In genomic region chr14:60684203-60684602, GRCh38 we compare ENCODE assay signal across 18 cellular contexts. TPM values are rescaled to one million over a fixed set of nuclear protein-coding genes. Genes with fewer than 3 reads are reported as not detected.
DNase-seq lines count a peak whose midpoint lies in the region; ATAC-seq and TF ChIP-seq lines count a peak whose summit lies in the region.
"Had no signal": no experiment of that assay in that cellular context is flagged by ENCODE, and none has a peak within 500 bp of the region (broad histone marks: within the 10 kb centered on the region; RNA-seq: fewer than 3 reads in every experiment).

No MANE protein-coding gene starts in this region.

- no peak overlapping the region for H3K4ac ChIP-seq in mesenchymal stem cell (ENCODE audit: low read depth in 1 of 2, low read length in 2 of 2)

- no peaks in the 10 kb centered on the region for H3K9me3 Mint-ChIP-seq in activated CD4-positive, alpha-beta T cell treated with anti-CD3 and anti-CD28 coated beads, Interleukin-2, amount 10 ng/mL, durations not matched to agents 7 days and 5 days
- H3K9me3 Mint-ChIP-seq in WTC11, result peaks cover 7% of the 10 kb centered on the region

- no peaks in the 10 kb centered on the region for H3K4me1 ChIP-seq in mesenchymal stem cell (ENCODE audit: control insufficient read depth, insufficient read depth, low read depth, low read length)

- no peak overlapping the region for H2BK120ac ChIP-seq in mesenchymal stem cell (ENCODE audit: low read depth, low read length)

- H3K14ac ChIP-seq in mesenchymal stem cell (ENCODE audit: low read length in 2 of 2), result no peak overlapping the region

- H3K27ac ChIP-seq in mesenchymal stem cell (ENCODE audit: low read length, poor library complexity, severe bottlenecking), result no peak overlapping the region
- H3K27ac ChIP-seq: A549 had no signal

- H4K8ac ChIP-seq in mesenchymal stem cell (ENCODE audit: low read length), result no peak overlapping the region

- no peak overlapping the region for H2BK15ac ChIP-seq in mesenchymal stem cell (ENCODE audit: low read depth, poor library complexity, severe bottlenecking)

- no peak overlapping the region for H3K4me3 ChIP-seq in mesenchymal stem cell (ENCODE audit: insufficient read depth in 1 of 2, low read depth in 1 of 2, low read length in 2 of 2)
- H3K4me3 ChIP-seq: A549, K562 had no signal

- H3K23ac ChIP-seq in mesenchymal stem cell (ENCODE audit: low read length in 2 of 2), result no peak overlapping the region

- no peak overlapping the region for H2BK5ac ChIP-seq in mesenchymal stem cell (ENCODE audit: low read depth, low read length, poor library complexity, severe bottlenecking)

- DNase-seq in COLO829 (ENCODE audit: low spot score) (peak; percentile 78), LHCN-M2 (ENCODE audit: low read depth) (peak; percentile 69), ecto neural progenitor cell (ENCODE audit: low spot score) (peak; percentile 45), mesenchymal stem cell (peak; percentile 3), NCI-H128 (lab: John Stamatoyannopoulos, UW; ENCODE audit: unreplicated experiment) (no peak), WTC11 (ENCODE audit: low spot score) (no peak)
- no peak for DNase-seq in activated CD4-positive, alpha-beta T cell treated with anti-CD3 and anti-CD28 coated beads, Interleukin-2, amount 10 ng/mL, durations not matched to agents 7 days and 5 days
- DNase-seq: C1 segment of cervical spinal cord; CD8-positive, alpha-beta memory T cell; DMS79; HCEC 1CT; NCI-H1105; NCI-H1694 treated with DMSO at 0.1 percent for 48 hours; NK-92 treated with Interleukin-12 subunit alpha and Interleukin-12 subunit beta, amount 100 ng/mL, for 24 hours; SHP77 treated with DMSO at 0.1 percent for 48 hours had no signal

- no peak overlapping the region for H3K4me2 ChIP-seq in mesenchymal stem cell (ENCODE audit: low read length, poor library complexity, severe bottlenecking)
- H3K4me2 ChIP-seq: A549 had no signal

- no peak overlapping the region for H2BK12ac ChIP-seq in mesenchymal stem cell (ENCODE audit: low read length in 2 of 2)

- H3K27me3 ChIP-seq in mesenchymal stem cell (ENCODE audit: control insufficient read depth in 1 of 2, insufficient read depth in 1 of 2, low read length in 2 of 2), result no peaks in the 10 kb centered on the region

- CTCF ChIA-PET in activated CD4-positive, alpha-beta T cell treated with anti-CD3 and anti-CD28 coated beads, Interleukin-2, amount 10 ng/mL, durations not matched to agents 7 days and 5 days (lab: Charles Lee), result no interaction called here
- CTCF ChIA-PET in WTC11 (lab: Charles Lee), result no interaction called here

- no peaks in the 10 kb centered on the region for H3K79me1 ChIP-seq in mesenchymal stem cell (replicated peaks; ENCODE audit: low read length, poor library complexity, severe bottlenecking)

- H2AFZ ChIP-seq in mesenchymal stem cell (ENCODE audit: low read depth, low read length), result no peak overlapping the region

- no peak overlapping the region for H3K9ac ChIP-seq in mesenchymal stem cell (ENCODE audit: low read length)

- no peaks in the 10 kb centered on the region for H3K36me3 Mint-ChIP-seq in activated CD4-positive, alpha-beta T cell treated with anti-CD3 and anti-CD28 coated beads, Interleukin-2, amount 10 ng/mL, durations not matched to agents 7 days and 5 days (ENCODE audit: low read depth)
- no peaks in the 10 kb centered on the region for H3K36me3 Mint-ChIP-seq in WTC11

- no peak overlapping the region for H4K91ac ChIP-seq in mesenchymal stem cell (ENCODE audit: low read length)

- no peaks in the 10 kb centered on the region for H3K4me1 Mint-ChIP-seq in activated CD4-positive, alpha-beta T cell treated with anti-CD3 and anti-CD28 coated beads, Interleukin-2, amount 10 ng/mL, durations not matched to agents 7 days and 5 days
- peaks cover 30% of the 10 kb centered on the region for H3K4me1 Mint-ChIP-seq in WTC11
- H3K4me1 Mint-ChIP-seq: CD8-positive, alpha-beta memory T cell had no signal

- 76% methylated on average over 2 of the region's 2 CpGs for WGBS in mesenchymal stem cell

- no peaks in the 10 kb centered on the region for H3K36me3 ChIP-seq in mesenchymal stem cell (ENCODE audit: control insufficient read depth in 1 of 2, insufficient read depth in 2 of 2, low read depth in 1 of 2, low read length in 2 of 2)

- ATAC-seq in GM21515 (IDR thresholded peaks at IDR 0.05; ENCODE audit: unreplicated experiment), result no peak
- no peak for ATAC-seq in WTC11
- ATAC-seq: A549, K562 had no signal

- no peak overlapping the region for H3K27ac Mint-ChIP-seq in activated CD4-positive, alpha-beta T cell treated with anti-CD3 and anti-CD28 coated beads, Interleukin-2, amount 10 ng/mL, durations not matched to agents 7 days and 5 days
- H3K27ac Mint-ChIP-seq in WTC11, result no peak overlapping the region
- H3K27ac Mint-ChIP-seq: CD8-positive, alpha-beta memory T cell had no signal

- peaks cover 7% of the 10 kb centered on the region for H3K27me3 Mint-ChIP-seq in activated CD4-positive, alpha-beta T cell treated with anti-CD3 and anti-CD28 coated beads, Interleukin-2, amount 10 ng/mL, durations not matched to agents 7 days and 5 days
- no peaks in the 10 kb centered on the region; the same call in 1 of the 2 replicates for H3K27me3 Mint-ChIP-seq in WTC11 (ENCODE audit: low read depth)

- H3K18ac ChIP-seq in mesenchymal stem cell (ENCODE audit: low read depth in 1 of 2, low read length in 2 of 2), result no peak overlapping the region

- POLR2A ChIA-PET in activated CD4-positive, alpha-beta T cell treated with anti-CD3 and anti-CD28 coated beads, Interleukin-2, amount 10 ng/mL, durations not matched to agents 7 days and 5 days (lab: Charles Lee), result no interaction called here
- POLR2A ChIA-PET in WTC11 (lab: Charles Lee), result no interaction called here

- peaks cover 4% of the 10 kb centered on the region for H3K9me3 ChIP-seq in mesenchymal stem cell (ENCODE audit: control insufficient read depth, low read length)
- H3K9me3 ChIP-seq: A549 had no signal

- H3K4me3 Mint-ChIP-seq in activated CD4-positive, alpha-beta T cell treated with anti-CD3 and anti-CD28 coated beads, Interleukin-2, amount 10 ng/mL, durations not matched to agents 7 days and 5 days, result no peak overlapping the region
- no peak overlapping the region for H3K4me3 Mint-ChIP-seq in WTC11
- H3K4me3 Mint-ChIP-seq: CD8-positive, alpha-beta memory T cell had no signal

- TF ChIP-seq CTCF in WTC11 (IDR thresholded peaks at IDR 0.05), result no peak

- no peak overlapping the region for H2AK5ac ChIP-seq in mesenchymal stem cell (ENCODE audit: low read length, severe bottlenecking)

TF ChIP-seq in WTC11, 78 proteins besides CTCF, POLR2A, EP300 and RAD21:
- TF ChIP-seq CREM (CRISPR knock-in tag; IDR thresholded peaks at IDR 0.05) (no peak), HMGXB4 (CRISPR knock-in tag; IDR thresholded peaks at IDR 0.05) (no peak), ZNF317 (CRISPR knock-in tag; IDR thresholded peaks at IDR 0.05; ENCODE audit: borderline replicate concordance, low read depth) (no peak), RELA (CRISPR knock-in tag; IDR thresholded peaks at IDR 0.05; ENCODE audit: borderline replicate concordance) (no peak), ZNF263 (CRISPR knock-in tag; IDR thresholded peaks at IDR 0.05; ENCODE audit: low read depth) (no peak), ZNF232 (CRISPR knock-in tag; IDR thresholded peaks at IDR 0.05) (no peak)
- TF ChIP-seq, protein P1, sequence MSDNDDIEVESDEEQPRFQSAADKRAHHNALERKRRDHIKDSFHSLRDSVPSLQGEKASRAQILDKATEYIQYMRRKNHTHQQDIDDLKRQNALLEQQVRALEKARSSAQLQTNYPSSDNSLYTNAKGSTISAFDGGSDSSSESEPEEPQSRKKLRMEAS (CRISPR knock-in tag; IDR thresholded peaks at IDR 0.05), result no peak
- TF ChIP-seq, protein P2, sequence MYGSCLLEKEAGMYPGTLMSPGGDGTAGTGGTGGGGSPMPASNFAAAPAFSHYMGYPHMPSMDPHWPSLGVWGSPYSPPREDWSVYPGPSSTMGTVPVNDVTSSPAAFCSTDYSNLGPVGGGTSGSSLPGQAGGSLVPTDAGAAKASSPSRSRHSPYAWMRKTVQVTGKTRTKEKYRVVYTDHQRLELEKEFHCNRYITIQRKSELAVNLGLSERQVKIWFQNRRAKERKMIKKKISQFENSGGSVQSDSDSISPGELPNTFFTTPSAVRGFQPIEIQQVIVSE (CRISPR knock-in tag; IDR thresholded peaks at IDR 0.05; ENCODE audit: borderline replicate concordance), result no peak

RNA-seq across cellular contexts. Expression of gene SIX1, which starts 34.9 kb away (rescaled TPM):
- total RNA-seq in LHCN-M2 (2014; rRNA removed) (156 and 183 TPM in 2 replicates), WTC11 (2021) (0.21 to 0.59 TPM (median 0.30 TPM) in 3 replicates)
- polyA plus RNA-seq in LHCN-M2 (2012), result 68.4 TPM
- 0.07 TPM for polyA plus RNA-seq in mesenchymal stem cell (2013, experiment 1 of 2)
- 0.11 TPM for polyA plus RNA-seq in mesenchymal stem cell (2013, experiment 2 of 2)
- total RNA-seq in activated CD4-positive, alpha-beta T cell treated with anti-CD3 and anti-CD28 coated beads, Interleukin-2, amount 10 ng/mL, durations not matched to agents 7 days and 5 days, result not detected
- total RNA-seq: CD8-positive, alpha-beta memory T cell had no signal
- polyA plus RNA-seq: CD8-positive, alpha-beta memory T cell had no signal

RNA-seq across cellular contexts. Expression of gene SIX4, which starts 39.9 kb away (rescaled TPM):
- total RNA-seq in LHCN-M2 (2014; rRNA removed) (21.7 and 29.2 TPM in 2 replicates), WTC11 (2021) (40.0 to 41.8 TPM (median 41.6 TPM) in 3 replicates)
- polyA plus RNA-seq in LHCN-M2 (2012), result 2.9 TPM
- 2.7 TPM for polyA plus RNA-seq in mesenchymal stem cell (2013, experiment 1 of 2)
- 2.9 TPM for polyA plus RNA-seq in mesenchymal stem cell (2013, experiment 2 of 2)
- under 1 TPM; 0.02 to 0.08 TPM for total RNA-seq in activated CD4-positive, alpha-beta T cell treated with anti-CD3 and anti-CD28 coated beads, Interleukin-2, amount 10 ng/mL, durations not matched to agents 7 days and 5 days
- polyA plus RNA-seq: CD8-positive, alpha-beta memory T cell had no signal

RNA-seq across cellular contexts. Expression of gene MNAT1, which starts 50.4 kb away (rescaled TPM):
- total RNA-seq in LHCN-M2 (2014; rRNA removed) (56.5 and 77.8 TPM in 2 replicates), WTC11 (2021) (55.2 to 59.0 TPM (median 56.0 TPM) in 3 replicates)
- 33.0 TPM for polyA plus RNA-seq in LHCN-M2 (2012)
- 28.9 TPM for polyA plus RNA-seq in mesenchymal stem cell (2013, experiment 1 of 2)
- 26.9 TPM for polyA plus RNA-seq in mesenchymal stem cell (2013, experiment 2 of 2)
- 10 to 100 TPM; 27.8 to 39.8 TPM for total RNA-seq in activated CD4-positive, alpha-beta T cell treated with anti-CD3 and anti-CD28 coated beads, Interleukin-2, amount 10 ng/mL, durations not matched to agents 7 days and 5 days

Comparison
In these comparisons a context has a peak if more than half of its experiments do, and no peak if none do; other contexts are left out.
1. DNase-seq: peak in COLO829 (single experiment), LHCN-M2 (single experiment), ecto neural progenitor cell (single experiment) and mesenchymal stem cell (single experiment); none in NCI-H128 (single experiment), activated CD4-positive, alpha-beta T cell treated with anti-CD3 and anti-CD28 coated beads, Interleukin-2, amount 10 ng/mL, durations not matched to agents 7 days and 5 days (single experiment) and WTC11 (single experiment).
2. RNA of gene SIX1, which starts 34.9 kb away (total RNA-seq): 156 to 183 TPM in LHCN-M2; 0.21 to 0.59 TPM in WTC11 and not detected in activated CD4-positive, alpha-beta T cell treated with anti-CD3 and anti-CD28 coated beads, Interleukin-2, amount 10 ng/mL, durations not matched to agents 7 days and 5 days; every median in the first group is over 10 times any median in the second.
3. RNA of gene SIX4, which starts 39.9 kb away (total RNA-seq): 40.0 to 41.8 TPM in WTC11 and 21.7 to 29.2 TPM in LHCN-M2; 0.02 to 0.08 TPM in activated CD4-positive, alpha-beta T cell treated with anti-CD3 and anti-CD28 coated beads, Interleukin-2, amount 10 ng/mL, durations not matched to agents 7 days and 5 days; every median in the first group is over 10 times any median in the second.